24 cellular contexts compared by ENCODE assay signal in the genomic region with DNA sequence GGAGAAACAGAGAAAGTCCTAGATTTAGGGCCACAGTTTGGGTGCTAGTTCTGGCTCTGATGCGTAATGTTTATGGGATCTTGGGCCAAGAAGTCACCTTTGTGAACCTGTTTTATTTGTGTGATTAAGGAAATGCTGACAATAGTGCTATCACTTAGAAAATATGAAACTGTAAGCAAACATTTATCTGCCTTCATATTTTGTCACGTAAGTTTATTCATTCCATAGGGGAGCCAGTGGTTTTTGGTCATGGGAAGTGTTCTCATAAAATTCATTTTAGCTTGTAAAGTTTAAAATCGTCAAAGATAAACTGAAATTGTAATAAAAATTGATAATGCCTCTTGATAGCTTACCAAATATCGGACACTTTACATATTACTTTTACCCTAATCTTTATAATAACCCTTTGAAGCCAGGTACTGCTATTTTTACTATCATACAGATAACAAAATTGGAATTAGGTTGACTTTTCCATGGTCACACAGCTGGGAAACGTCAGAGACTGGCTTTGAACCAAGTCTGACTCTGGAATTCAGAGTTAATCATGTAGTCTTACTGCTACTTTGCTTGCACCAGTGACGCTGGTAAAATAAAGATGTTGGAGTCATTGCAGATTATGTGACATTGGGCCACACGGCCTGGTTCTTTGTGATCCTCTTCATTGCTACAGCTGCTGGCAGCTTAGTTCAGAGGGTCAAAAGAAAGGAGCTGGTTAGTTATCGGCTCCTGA.
DNase-seq lines count a peak whose midpoint lies in the region; ATAC-seq and TF ChIP-seq lines count a peak whose summit lies in the region.
"Had no signal": no experiment of that assay in that cellular context is flagged by ENCODE, and none has a peak within 500 bp of the region (broad histone marks: within the 10 kb centered on the region; RNA-seq: fewer than 3 reads in every experiment).

No MANE protein-coding gene starts in this region.

- H3K27me3 ChIP-seq in adrenal gland: no peaks in the 10 kb centered on the region
- H3K27me3 ChIP-seq: breast epithelium, sigmoid colon had no signal

- H3K27ac ChIP-seq in adrenal gland: peak overlapping the region in 4 of 5 donors; percentile 37 to 82 (median 74)
- H3K27ac ChIP-seq: breast epithelium, RWPE1, sigmoid colon had no signal

- WGBS in adrenal gland, 4 donors: 46 to 56% (median 50%) methylated on average over 8 of the region's 8 CpGs

- TF ChIP-seq POLR2A in adrenal gland (IDR thresholded peaks at IDR 0.05): no peak

- H3K4me3 ChIP-seq in adrenal gland: no peak overlapping the region
- no peak overlapping the region for H3K4me3 ChIP-seq in foreskin fibroblast (ENCODE audit: low read depth in 1 of 2, low read length in 2 of 2)
- H3K4me3 ChIP-seq: breast epithelium, sigmoid colon had no signal

- H3K36me3 Mint-ChIP-seq in nephron (ENCODE audit: low read depth): peaks cover 51% of the 10 kb centered on the region

- H3K27ac Mint-ChIP-seq in nephron: peak overlapping the region; percentile 75 to 88 (median 82)
- H3K27ac Mint-ChIP-seq: CD4-positive, alpha-beta memory T cell; naive B cell had no signal

- peaks cover 13 to 35% of the 10 kb centered on the region in 2 donors for H3K4me1 ChIP-seq in adrenal gland (replicated peaks in 1 of 2)
- H3K4me1 ChIP-seq: breast epithelium had no signal

- H3K4me1 Mint-ChIP-seq in nephron: peaks cover 22% of the 10 kb centered on the region
- H3K4me1 Mint-ChIP-seq: CD4-positive, alpha-beta memory T cell had no signal

- H3K36me3 ChIP-seq in adrenal gland (replicated peaks in 1 of 2): no peaks in the 10 kb centered on the region
- H3K36me3 ChIP-seq: breast epithelium had no signal

- ATAC-seq in HG02623 (IDR thresholded peaks at IDR 0.05; ENCODE audit: unreplicated experiment): no peak

- intact Hi-C loops in adrenal gland (cut with DNase I): no loop called here

- no peaks in the 10 kb centered on the region for H3K27me3 Mint-ChIP-seq in nephron (ENCODE audit: low read depth)
- H3K27me3 Mint-ChIP-seq: CD4-positive, alpha-beta memory T cell; naive B cell had no signal

- TF ChIP-seq CTCF in adrenal gland (IDR thresholded peaks at IDR 0.05) (no peak), foreskin fibroblast (IDR thresholded peaks at IDR 0.05; ENCODE audit: low read depth, low read length) (no peak), nephron (IDR thresholded peaks at IDR 0.05; ENCODE audit: unreplicated experiment in 3 of 3) (no peak)

- no peaks in the 10 kb centered on the region for H3K9me3 Mint-ChIP-seq in nephron
- H3K9me3 Mint-ChIP-seq: CD4-positive, alpha-beta memory T cell; naive B cell had no signal

- H3K9me3 ChIP-seq in adrenal gland (replicated peaks in 1 of 3): no peaks in the 10 kb centered on the region
- H3K9me3 ChIP-seq: breast epithelium, sigmoid colon had no signal

- peak; percentile 29 for DNase-seq in AG08396 (ENCODE audit: low spot score)
- DNase-seq in adrenal gland: peak; percentile 63 to 88 (median 86)
- peak; percentile 9 to 54 for DNase-seq in foreskin fibroblast
- no peak for DNase-seq in dermis blood vessel endothelial cell
- no peak for DNase-seq in OCI-M2 (lab: John Stamatoyannopoulos, UW; ENCODE audit: unreplicated experiment)
- no peak for DNase-seq in central memory CD4-positive, alpha-beta T cell
- DNase-seq: ACHN; activated CD4-positive, alpha-beta T cell treated with anti-CD3 and anti-CD28 coated beads, Interleukin-2, amount 50 U/mL, for 4 hours; activated effector memory CD4-positive, alpha-beta T cell treated with Interleukin-2 at 50 U/mL for 16 hours; CD4-positive, alpha-beta memory T cell; cortex of kidney; DMS153; GDM1; hypothalamus; islet precursor cell; KG1; naive B cell; NCI-H1694 treated with DMSO at 0.1 percent for 48 hours; NCI-H2171 treated with DMSO at 0.1 percent for 48 hours; sigmoid colon had no signal

- no peak overlapping the region for H3K4me3 Mint-ChIP-seq in nephron
- H3K4me3 Mint-ChIP-seq: CD4-positive, alpha-beta memory T cell; naive B cell had no signal

Comparison
In these comparisons a context has a peak if more than half of its experiments do, and no peak if none do; other contexts are left out.
1. DNase-seq: peak in AG08396 (single experiment), adrenal gland (7 of 7) and foreskin fibroblast (2 of 2); none in dermis blood vessel endothelial cell (single experiment), OCI-M2 (single experiment) and central memory CD4-positive, alpha-beta T cell (single experiment).